ENCODE assay signal across 36 cellular contexts in the genomic region with DNA sequence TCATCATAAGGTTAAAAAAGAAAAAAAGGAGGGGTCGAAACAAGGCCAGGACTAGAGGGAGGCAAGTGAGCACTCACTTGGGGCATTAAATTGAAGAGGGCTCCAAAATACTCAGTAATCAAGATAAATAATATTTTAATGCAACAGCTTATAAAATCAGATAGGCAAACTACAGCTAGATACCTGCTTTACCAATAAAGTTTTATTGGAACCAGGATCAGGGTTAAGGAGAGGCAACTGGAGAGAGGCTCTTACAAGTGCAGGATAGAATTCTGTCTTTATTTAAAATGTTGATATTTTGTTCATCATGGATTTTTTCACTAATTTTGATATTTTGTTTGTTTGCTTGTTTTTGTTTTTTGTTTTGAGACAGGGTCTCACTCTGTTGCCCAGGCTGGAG. TPM values are rescaled to one million over a fixed set of nuclear protein-coding genes. Genes with fewer than 3 reads are reported as not detected.
DNase-seq lines count a peak whose midpoint lies in the region; ATAC-seq, FAIRE-seq and TF ChIP-seq lines count a peak whose summit lies in the region.
"Had no signal": no experiment of that assay in that cellular context is flagged by ENCODE, and none has a peak within 500 bp of the region (broad histone marks: within the 10 kb centered on the region; RNA-seq: fewer than 3 reads in every experiment).

No MANE protein-coding gene starts in this region.

- no peak for DNase-seq in GM12878 (ENCODE audit: low read depth, low spot score)
- no peak for DNase-seq in K562 (ENCODE audit: extremely low read depth in 1 of 4, low spot score in 3 of 4)
- DNase-seq in GM12891 (ENCODE audit: insufficient read length, low spot score), result no peak
- DNase-seq: 8988T; ACHN; AML-193; BE2C; Caco-2; Calu3; CD4-positive, alpha-beta memory T cell; CD4-positive, alpha-beta T cell; CD4-positive, CD25-positive, alpha-beta regulatory T cell; CD8-positive, alpha-beta memory T cell; CD8-positive, alpha-beta T cell; COR-L47; DMS 273 treated with DMSO at 0.1 percent for 48 hours; DMS153; DMS53; DMS79; DMS79 treated with DMSO at 0.1 percent for 48 hours; DND-41; EL had no signal

- no peaks in the 10 kb centered on the region for H3K9me3 Mint-ChIP-seq in stimulated activated memory B cell treated with anti-CD40 and anti-IgM and Interleukin-4, amounts not matched to agents 10 μg/mL and 1 μg/mL and 100 μg/mL, for 72 hours
- H3K9me3 Mint-ChIP-seq: CD14-positive monocyte; CD4-positive, alpha-beta memory T cell; CD4-positive, alpha-beta T cell; CD8-positive, alpha-beta memory T cell; CD8-positive, alpha-beta T cell had no signal

- H3K36me3 ChIP-seq in GM12878 (ENCODE audit: control insufficient read depth in 2 of 2, insufficient read depth in 2 of 2, low read length in 1 of 2) (no peaks in the 10 kb centered on the region), K562 (ENCODE audit: control insufficient read depth, insufficient read depth, low read length) (no peaks in the 10 kb centered on the region)
- H3K36me3 ChIP-seq: BE2C; BLaER1; BLaER1 treated with 17β-estradiol and CSF1 and Interleukin-3, amounts not matched to agents 10 nM and 100 nM had no signal

- ATAC-seq in GM12878, result no peak
- ATAC-seq in K562, result no peak
- ATAC-seq in stimulated activated memory B cell treated with anti-CD40 and anti-IgM and Interleukin-4, amounts not matched to agents 10 μg/mL and 1 μg/mL and 100 μg/mL, for 72 hours, result no peak
- no peak for ATAC-seq in GM21381 (IDR thresholded peaks at IDR 0.05; ENCODE audit: unreplicated experiment)
- ATAC-seq: A549; CD8-positive, alpha-beta T cell had no signal

- TF ChIP-seq CTCF in GM12878 (IDR thresholded peaks at IDR 0.05 in 2 of 3, conservative IDR thresholded peaks at IDR 0.05 in 1 of 3; ENCODE audit: control insufficient read depth in 2 of 3, extremely low read depth in 1 of 3, insufficient read depth in 1 of 3, low read depth in 3 of 3, low read length in 3 of 3) (no peak), K562 (IDR thresholded peaks at IDR 0.05 in 2 of 3, conservative IDR thresholded peaks at IDR 0.05 in 1 of 3; ENCODE audit: insufficient read depth in 2 of 3, low read depth in 1 of 3, low read length in 3 of 3) (no peak)

- FAIRE-seq in GM12878 (lab: Jason Lieb, UNC), result no peak
- no peak for FAIRE-seq in K562 (lab: Jason Lieb, UNC)
- FAIRE-seq in islet of Langerhans (lab: Jason Lieb, UNC), result peak; percentile 49
- no peak for FAIRE-seq in GM12891 (lab: Jason Lieb, UNC)
- FAIRE-seq: A204.1, A549, D721Med had no signal

- H3K27ac ChIP-seq in GM12878 (ENCODE audit: control insufficient read depth, insufficient read depth), result no peak overlapping the region
- H3K27ac ChIP-seq in K562 (ENCODE audit: extremely low read depth, low read depth, low read length), result no peak overlapping the region
- H3K27ac ChIP-seq: 22Rv1; A549; BLaER1; BLaER1 treated with 17β-estradiol and CSF1 and Interleukin-3, amounts not matched to agents 10 nM and 100 nM; C4-2B had no signal

- H3K4me1 ChIP-seq in GM12878 (ENCODE audit: control insufficient read depth, insufficient read depth, low read length) (no peaks in the 10 kb centered on the region), K562 (replicated peaks in 1 of 2; ENCODE audit: control insufficient read depth in 2 of 2, insufficient read depth in 2 of 2, low read length in 2 of 2) (no peaks in the 10 kb centered on the region)
- H3K4me1 ChIP-seq: A549; BE2C; BLaER1; BLaER1 treated with 17β-estradiol and CSF1 and Interleukin-3, amounts not matched to agents 10 nM and 100 nM had no signal

- WGBS in GM12878 (ENCODE audit: insufficient coverage, insufficient replicate concordance, low lambda C conversion rate, missing lambda C conversion rate), result 59% methylated on average over 1 of the region's 1 CpG
- 0% methylated on average over 1 of the region's 1 CpG for WGBS in K562 (ENCODE audit: insufficient coverage, low coverage, missing lambda C conversion rate)

- H3K4me2 ChIP-seq in GM12878 (ENCODE audit: control insufficient read depth, insufficient read depth) (no peak overlapping the region), K562 (ENCODE audit: insufficient read depth, low read length) (no peak overlapping the region)
- H3K4me2 ChIP-seq: A549; BLaER1; BLaER1 treated with 17β-estradiol and CSF1 and Interleukin-3, amounts not matched to agents 10 nM and 100 nM had no signal

- H3K27ac Mint-ChIP-seq in stimulated activated memory B cell treated with anti-CD40 and anti-IgM and Interleukin-4, amounts not matched to agents 10 μg/mL and 1 μg/mL and 100 μg/mL, for 72 hours, result no peak overlapping the region
- H3K27ac Mint-ChIP-seq: B cell; CD14-positive monocyte; CD4-positive, alpha-beta memory T cell; CD4-positive, alpha-beta T cell; CD4-positive, CD25-positive, alpha-beta regulatory T cell; CD8-positive, alpha-beta memory T cell; CD8-positive, alpha-beta T cell had no signal

- peaks cover 9% of the 10 kb centered on the region for H3K27me3 Mint-ChIP-seq in stimulated activated memory B cell treated with anti-CD40 and anti-IgM and Interleukin-4, amounts not matched to agents 10 μg/mL and 1 μg/mL and 100 μg/mL, for 72 hours

- no peak for TF ChIP-seq RAD21 in GM12878 (IDR thresholded peaks at IDR 0.05; ENCODE audit: insufficient read depth, low read depth, low read length)
- TF ChIP-seq RAD21 in K562 (CRISPR knock-in tag; conservative IDR thresholded peaks at IDR 0.05 in 1 of 2, IDR thresholded peaks at IDR 0.05 in 1 of 2), result no peak

- H3K4me3 Mint-ChIP-seq in stimulated activated memory B cell treated with anti-CD40 and anti-IgM and Interleukin-4, amounts not matched to agents 10 μg/mL and 1 μg/mL and 100 μg/mL, for 72 hours, result no peak overlapping the region
- H3K4me3 Mint-ChIP-seq: B cell; CD4-positive, alpha-beta memory T cell; CD4-positive, alpha-beta T cell; CD8-positive, alpha-beta memory T cell; CD8-positive, alpha-beta T cell had no signal

- POLR2A ChIA-PET in GM12878 (lab: Charles Lee), result no interaction called here
- POLR2A ChIA-PET in K562 (lab: Yijun Ruan, JAX), result no interaction called here

- H3K27me3 ChIP-seq in GM12878 (replicated peaks in 1 of 2; ENCODE audit: control insufficient read depth in 2 of 2, insufficient read depth in 2 of 2, low read length in 1 of 2), result peaks cover 0 to 7% of the 10 kb centered on the region in 2 experiments
- H3K27me3 ChIP-seq in K562 (ENCODE audit: control insufficient read depth in 2 of 2, insufficient read depth in 2 of 2, low read length in 2 of 2), result peaks cover 5 to 8% of the 10 kb centered on the region in 2 experiments; a peak in 4 of 5 replicates
- H3K27me3 ChIP-seq: BLaER1; BLaER1 treated with 17β-estradiol and CSF1 and Interleukin-3, amounts not matched to agents 10 nM and 100 nM had no signal

- H3K79me2 ChIP-seq in GM12878 (ENCODE audit: control insufficient read depth, insufficient read depth, low read length) (no peaks in the 10 kb centered on the region), K562 (ENCODE audit: control insufficient read depth, insufficient read depth, low read length) (no peaks in the 10 kb centered on the region)

- intact Hi-C loops in GM12878 (cut with micrococcal nuclease; ENCODE audit: unreplicated experiment), result no loop called here
- intact Hi-C loops in K562 (cut with micrococcal nuclease), result no loop called here

- RAD21 ChIA-PET in GM12878 (lab: Charles Lee; ENCODE audit: unreplicated experiment), result interaction anchor here (1.7 kb wide), 1 partner anchor 13 kb away, joined by 3 read pairs; no protein-coding TSS in a partner anchor

- SMC1A ChIA-PET in GM12878 (lab: Charles Lee; ENCODE audit: uncharacterized antibody, unreplicated experiment), result interaction anchor here (0.6 kb wide), 2 partner anchors 40 to 86 kb away, joined by 3 read pairs; no protein-coding TSS in a partner anchor

- no peaks in the 10 kb centered on the region for H4K20me1 ChIP-seq in GM12878 (ENCODE audit: control insufficient read depth, insufficient read depth)
- no peaks in the 10 kb centered on the region for H4K20me1 ChIP-seq in K562 (replicated peaks; ENCODE audit: control insufficient read depth, insufficient read depth, low read length)
- H4K20me1 ChIP-seq: BLaER1; BLaER1 treated with 17β-estradiol and CSF1 and Interleukin-3, amounts not matched to agents 10 nM and 100 nM had no signal

- H3K4me3 ChIP-seq in GM12878 (no peak overlapping the region), K562 (no peak overlapping the region)
- H3K4me3 ChIP-seq: A549; BLaER1; BLaER1 treated with 17β-estradiol and CSF1 and Interleukin-3, amounts not matched to agents 10 nM and 100 nM had no signal

- H2AFZ ChIP-seq in GM12878 (ENCODE audit: control insufficient read depth, low read depth, low read length) (no peak overlapping the region), K562 (ENCODE audit: low read depth, low read length) (no peak overlapping the region)

- no peaks in the 10 kb centered on the region for H3K4me1 Mint-ChIP-seq in stimulated activated memory B cell treated with anti-CD40 and anti-IgM and Interleukin-4, amounts not matched to agents 10 μg/mL and 1 μg/mL and 100 μg/mL, for 72 hours
- H3K4me1 Mint-ChIP-seq: B cell; CD14-positive monocyte; CD4-positive, alpha-beta memory T cell; CD4-positive, CD25-positive, alpha-beta regulatory T cell; CD8-positive, alpha-beta memory T cell had no signal

- TF ChIP-seq EP300 in GM12878 (IDR thresholded peaks at IDR 0.05; ENCODE audit: borderline replicate concordance in 1 of 2, control insufficient read depth in 1 of 2, low read depth in 2 of 2, low read length in 2 of 2), result no peak
- TF ChIP-seq EP300 in K562 (IDR thresholded peaks at IDR 0.05; ENCODE audit: low read length), result no peak

- no peaks in the 10 kb centered on the region for H3K36me3 Mint-ChIP-seq in stimulated activated memory B cell treated with anti-CD40 and anti-IgM and Interleukin-4, amounts not matched to agents 10 μg/mL and 1 μg/mL and 100 μg/mL, for 72 hours
- H3K36me3 Mint-ChIP-seq: CD14-positive monocyte; CD4-positive, alpha-beta memory T cell; CD4-positive, CD25-positive, alpha-beta regulatory T cell; CD8-positive, alpha-beta memory T cell; CD8-positive, alpha-beta T cell had no signal

- H3K9me3 ChIP-seq in GM12878 (replicated peaks; ENCODE audit: control insufficient read depth, insufficient read depth, low read length) (no peaks in the 10 kb centered on the region), K562 (replicated peaks; ENCODE audit: control insufficient read depth, insufficient read depth, low read depth, low read length) (no peaks in the 10 kb centered on the region)
- H3K9me3 ChIP-seq: A549; BE2C; BLaER1; BLaER1 treated with 17β-estradiol and CSF1 and Interleukin-3, amounts not matched to agents 10 nM and 100 nM; Caco-2 had no signal

- no peak for TF ChIP-seq POLR2A in GM12878 (IDR thresholded peaks at IDR 0.05; ENCODE audit: low read depth, low read length)
- no peak for TF ChIP-seq POLR2A in K562 (conservative IDR thresholded peaks at IDR 0.05)
- TF ChIP-seq POLR2A in GM12891 (IDR thresholded peaks at IDR 0.05; ENCODE audit: low read depth, low read length), result no peak

- no peaks in the 10 kb centered on the region for H3K9me1 ChIP-seq in K562 (ENCODE audit: control insufficient read depth, insufficient read depth, low read length)

- BruUV-seq in GM12878 (replicated peaks; lab: Mats Ljungman, UMichigan) (no TSS peak), K562 (replicated peaks; lab: Mats Ljungman, UMichigan) (no TSS peak)

- CTCF ChIA-PET in GM12878 (lab: Yijun Ruan, JAX) (interaction anchor here (1.3 to 2.5 kb wide), 2 partner anchors 22 to 59 kb away, joined by 4 to 9 read pairs; no protein-coding TSS in a partner anchor), K562 (lab: Yijun Ruan, JAX; ENCODE audit: low intra/inter-chr PET ratio) (interaction anchor here (0.8 kb wide), 1 partner anchor 10 kb away, joined by 3 read pairs; no protein-coding TSS in a partner anchor)

- H3K9ac ChIP-seq in GM12878 (ENCODE audit: control insufficient read depth, insufficient read depth, low read length) (no peak overlapping the region), K562 (ENCODE audit: insufficient read depth in 1 of 2, low read depth in 2 of 2, low read length in 2 of 2) (no peak overlapping the region)
- H3K9ac ChIP-seq: BLaER1; BLaER1 treated with 17β-estradiol and CSF1 and Interleukin-3, amounts not matched to agents 10 nM and 100 nM had no signal

- in situ Hi-C loops in GM12878 (cut with MboI), result loop anchor here (5.0 kb wide), 1 partner anchor 69 kb away; no protein-coding TSS in a partner anchor
- in situ Hi-C loops in K562 (cut with MboI), result loop anchor here (5.0 kb wide), 1 partner anchor 74 kb away; no protein-coding TSS in a partner anchor

RNA-seq across cellular contexts. Expression of a gene that starts 30.3 kb away (rescaled TPM):
- 17.7 and 18.3 TPM in 2 replicates for total RNA-seq in GM12878 (2013; cell fraction: nucleolus; rRNA removed)
- 11.7 and 11.9 TPM in 2 replicates for total RNA-seq in GM12878 (2014; rRNA removed)
- 6.3 and 6.9 TPM in 2 replicates for total RNA-seq in GM12878 (2014; rRNA removed; fragmentation: Illumina TruSeq; extraction: Trizol)
- total RNA-seq in GM12878 (2021), result 11.8 TPM in 2 replicates
- polyA plus RNA-seq in GM12878 (2011; ENCODE audit: low read depth), result 0.76 TPM
- 4.9 and 6.8 TPM in 2 replicates for polyA plus RNA-seq in GM12878 (2011; rRNA removed)
- polyA plus RNA-seq in GM12878 (2011; cell fraction: cytosol; rRNA removed), result 2.0 and 2.1 TPM in 2 replicates
- polyA plus RNA-seq in GM12878 (2011; cell fraction: nucleus; rRNA removed), result 4.1 and 5.4 TPM in 2 replicates
- 2.4 and 4.8 TPM in 2 replicates for polyA plus RNA-seq in GM12878 (2012)
- polyA plus RNA-seq in GM12878 (2014; fragmentation: Illumina TruSeq; extraction: Trizol), result 6.7 and 7.8 TPM in 2 replicates
- polyA plus RNA-seq in GM12878 (2014; fragmentation: Nextera tagmentation; extraction: Ambion mirVana), result 1 to 10 TPM; 3.7 to 4.1 TPM
- 5.9 and 7.5 TPM in 2 replicates for polyA plus RNA-seq in GM12878 (2014; rRNA removed)
- 1 to 10 TPM; 3.3 to 5.6 TPM for polyA plus RNA-seq in GM12878 (2016; fragmentation: Nextera tagmentation; extraction: Ambion mirVana)
- 4.6 and 4.9 TPM in 2 replicates for polyA minus RNA-seq in GM12878 (2011; rRNA and poly(A)+ RNA removed)
- polyA minus RNA-seq in GM12878 (2011; cell fraction: cytosol; rRNA and poly(A)+ RNA removed), result 3.6 and 4.1 TPM in 2 replicates
- polyA minus RNA-seq in GM12878 (2011; cell fraction: nucleus; rRNA and poly(A)+ RNA removed), result 7.7 and 13.3 TPM in 2 replicates
- 3.0 and 12.0 TPM in 2 replicates for total RNA-seq in K562 (2011; cell fraction: chromatin; rRNA removed; ENCODE audit: low replicate concordance)
- 3.2 and 4.1 TPM in 2 replicates for total RNA-seq in K562 (2011; cell fraction: nucleolus; rRNA removed)
- total RNA-seq in K562 (2011; cell fraction: nucleoplasm; rRNA removed), result 7.8 and 14.4 TPM in 2 replicates
- 10.7 and 13.8 TPM in 2 replicates for total RNA-seq in K562 (2014; rRNA removed)
- 5.5 and 6.0 TPM in 2 replicates for total RNA-seq in K562 (2014; rRNA removed; fragmentation: Illumina TruSeq; extraction: Trizol)
- 5.4 and 6.7 TPM in 2 replicates for total RNA-seq in K562 (2015; rRNA removed; fragmentation: Illumina TruSeq; extraction: Trizol)
- total RNA-seq in K562 (2021), result 10.6 and 11.1 TPM in 2 replicates
- polyA plus RNA-seq in K562 (2011; rRNA removed), result 3.7 and 4.2 TPM in 2 replicates
- 1.4 and 2.0 TPM in 2 replicates for polyA plus RNA-seq in K562 (2011; cell fraction: cytosol; rRNA removed)
- 3.7 and 4.1 TPM in 2 replicates for polyA plus RNA-seq in K562 (2011; cell fraction: nucleus; rRNA removed)
- polyA plus RNA-seq in K562 (2012), result 4.9 and 5.4 TPM in 2 replicates
- polyA plus RNA-seq in K562 (2014; fragmentation: Illumina TruSeq; extraction: Trizol), result 4.7 and 5.6 TPM in 2 replicates
- 1 to 10 TPM; 3.2 to 4.2 TPM for polyA plus RNA-seq in K562 (2014; fragmentation: Nextera tagmentation; extraction: Ambion mirVana)
- 3.9 and 4.7 TPM in 2 replicates for polyA plus RNA-seq in K562 (2014; rRNA removed)
- 5.7 and 8.2 TPM in 2 replicates for polyA minus RNA-seq in K562 (2011; rRNA and poly(A)+ RNA removed)
- polyA minus RNA-seq in K562 (2011; cell fraction: cytosol; rRNA and poly(A)+ RNA removed), result 5.3 and 5.8 TPM in 2 replicates
- polyA minus RNA-seq in K562 (2011; cell fraction: nucleus; rRNA and poly(A)+ RNA removed), result 6.5 and 12.2 TPM in 2 replicates
- polyA plus RNA-seq in GM12891 (2012; ENCODE audit: low read depth, missing spikeins), result 2.4 TPM

RNA-seq across cellular contexts. Expression of a gene that starts 40.6 kb away (rescaled TPM):
- 53.8 and 54.8 TPM in 2 replicates for total RNA-seq in GM12878 (2013; cell fraction: nucleolus; rRNA removed)
- total RNA-seq in GM12878 (2014; rRNA removed) (19.7 and 20.3 TPM in 2 replicates), GM12878 (2014; rRNA removed; fragmentation: Illumina TruSeq; extraction: Trizol) (10.8 and 11.9 TPM in 2 replicates), GM12878 (2021) (21.0 and 21.7 TPM in 2 replicates), K562 (2014; rRNA removed) (not detected in 2 replicates), K562 (2014; rRNA removed; fragmentation: Illumina TruSeq; extraction: Trizol) (not detected in 2 replicates), K562 (2015; rRNA removed; fragmentation: Illumina TruSeq; extraction: Trizol) (not detected in 2 replicates), K562 (2021) (0.07 TPM in 1 of 2 replicates, not detected in the other)
- 1.5 TPM for polyA plus RNA-seq in GM12878 (2011; ENCODE audit: low read depth)
- polyA plus RNA-seq in GM12878 (2011; rRNA removed) (3.2 and 7.3 TPM in 2 replicates), GM12878 (2014; fragmentation: Illumina TruSeq; extraction: Trizol) (4.9 and 11.8 TPM in 2 replicates), GM12878 (2014; fragmentation: Nextera tagmentation; extraction: Ambion mirVana) (under 1 TPM; 0.10 to 0.15 TPM), GM12878 (2014; rRNA removed) (15.4 and 18.7 TPM in 2 replicates), GM12878 (2016; fragmentation: Nextera tagmentation; extraction: Ambion mirVana) (1 to 10 TPM; 3.1 to 3.7 TPM), K562 (2011; rRNA removed) (not detected in 2 replicates), K562 (2014; fragmentation: Illumina TruSeq; extraction: Trizol) (not detected in 2 replicates), K562 (2014; fragmentation: Nextera tagmentation; extraction: Ambion mirVana) (not detected), K562 (2014; rRNA removed) (not detected in 2 replicates)
- polyA plus RNA-seq in GM12878 (2011; cell fraction: cytosol; rRNA removed), result 7.9 and 9.5 TPM in 2 replicates
- 18.4 and 19.2 TPM in 2 replicates for polyA plus RNA-seq in GM12878 (2011; cell fraction: nucleus; rRNA removed)
- polyA plus RNA-seq in GM12878 (2012), result 4.3 and 4.8 TPM in 2 replicates
- polyA minus RNA-seq in GM12878 (2011; rRNA and poly(A)+ RNA removed), result 5.3 and 9.1 TPM in 2 replicates
- polyA minus RNA-seq in GM12878 (2011; cell fraction: cytosol; rRNA and poly(A)+ RNA removed), result 3.5 and 5.5 TPM in 2 replicates
- 8.6 and 15.8 TPM in 2 replicates for polyA minus RNA-seq in GM12878 (2011; cell fraction: nucleus; rRNA and poly(A)+ RNA removed)
- total RNA-seq in K562 (2011; cell fraction: chromatin; rRNA removed; ENCODE audit: low replicate concordance), result not detected in 2 replicates
- total RNA-seq in K562 (2011; cell fraction: nucleolus; rRNA removed), result not detected in 2 replicates
- total RNA-seq in K562 (2011; cell fraction: nucleoplasm; rRNA removed), result not detected in 2 replicates
- polyA plus RNA-seq in K562 (2011; cell fraction: cytosol; rRNA removed), result 0.09 and 0.13 TPM in 2 replicates
- polyA plus RNA-seq in K562 (2011; cell fraction: nucleus; rRNA removed), result not detected in 2 replicates
- 0.10 and 0.29 TPM in 2 replicates for polyA plus RNA-seq in K562 (2012)
- not detected in 2 replicates for polyA minus RNA-seq in K562 (2011; rRNA and poly(A)+ RNA removed)
- polyA minus RNA-seq in K562 (2011; cell fraction: cytosol; rRNA and poly(A)+ RNA removed), result not detected in 2 replicates
- polyA minus RNA-seq in K562 (2011; cell fraction: nucleus; rRNA and poly(A)+ RNA removed), result not detected in 2 replicates
- 11.4 TPM for polyA plus RNA-seq in GM12891 (2012; ENCODE audit: low read depth, missing spikeins)
- total RNA-seq: A673; CD4-positive, CD25-positive, alpha-beta regulatory T cell had no signal
- polyA plus RNA-seq: BJ; CD14-positive monocyte; CD4-positive, CD25-positive, alpha-beta regulatory T cell; CD8-positive, alpha-beta memory T cell had no signal

RNA-seq across cellular contexts. Expression of a gene that starts 42.1 kb away (rescaled TPM):
- total RNA-seq in GM12878 (2013; cell fraction: nucleolus; rRNA removed), result 5.8 and 6.6 TPM in 2 replicates
- total RNA-seq in GM12878 (2014; rRNA removed) (2.4 and 2.7 TPM in 2 replicates), GM12878 (2014; rRNA removed; fragmentation: Illumina TruSeq; extraction: Trizol) (2.5 and 3.4 TPM in 2 replicates), GM12878 (2021) (2.7 and 3.1 TPM in 2 replicates), K562 (2014; rRNA removed) (0.73 and 1.3 TPM in 2 replicates), K562 (2014; rRNA removed; fragmentation: Illumina TruSeq; extraction: Trizol) (1.4 and 1.5 TPM in 2 replicates), K562 (2015; rRNA removed; fragmentation: Illumina TruSeq; extraction: Trizol) (1.4 and 1.6 TPM in 2 replicates), K562 (2021) (1.1 and 1.2 TPM in 2 replicates)
- polyA plus RNA-seq in GM12878 (2011; ENCODE audit: low read depth), result 1.1 TPM
- polyA plus RNA-seq in GM12878 (2011; rRNA removed) (2.7 and 3.7 TPM in 2 replicates), GM12878 (2014; fragmentation: Illumina TruSeq; extraction: Trizol) (3.3 and 3.6 TPM in 2 replicates), GM12878 (2014; fragmentation: Nextera tagmentation; extraction: Ambion mirVana) (1 to 10 TPM in 1 of 2 experiments, under 1 TPM in 1; 0.58 to 1.2 TPM), GM12878 (2014; rRNA removed) (1.4 TPM in 2 replicates), GM12878 (2016; fragmentation: Nextera tagmentation; extraction: Ambion mirVana) (under 1 TPM; 0.64 to 0.72 TPM), K562 (2011; rRNA removed) (1.0 and 1.2 TPM in 2 replicates), K562 (2014; fragmentation: Illumina TruSeq; extraction: Trizol) (0.96 and 1.5 TPM in 2 replicates), K562 (2014; fragmentation: Nextera tagmentation; extraction: Ambion mirVana) (under 1 TPM; 0.52 to 0.69 TPM), K562 (2014; rRNA removed) (0.91 and 1.1 TPM in 2 replicates)
- 0.84 and 0.94 TPM in 2 replicates for polyA plus RNA-seq in GM12878 (2011; cell fraction: cytosol; rRNA removed)
- 3.7 and 4.6 TPM in 2 replicates for polyA plus RNA-seq in GM12878 (2011; cell fraction: nucleus; rRNA removed)
- 1.1 and 2.9 TPM in 2 replicates for polyA plus RNA-seq in GM12878 (2012)
- polyA minus RNA-seq in GM12878 (2011; rRNA and poly(A)+ RNA removed), result 1.8 and 2.5 TPM in 2 replicates
- 0.53 and 0.73 TPM in 2 replicates for polyA minus RNA-seq in GM12878 (2011; cell fraction: cytosol; rRNA and poly(A)+ RNA removed)
- polyA minus RNA-seq in GM12878 (2011; cell fraction: nucleus; rRNA and poly(A)+ RNA removed), result 2.5 and 4.2 TPM in 2 replicates
- total RNA-seq in K562 (2011; cell fraction: chromatin; rRNA removed; ENCODE audit: low replicate concordance), result 1.4 and 5.9 TPM in 2 replicates
- total RNA-seq in K562 (2011; cell fraction: nucleolus; rRNA removed), result 0.67 and 1.2 TPM in 2 replicates
- 3.4 and 9.5 TPM in 2 replicates for total RNA-seq in K562 (2011; cell fraction: nucleoplasm; rRNA removed)
- polyA plus RNA-seq in K562 (2011; cell fraction: cytosol; rRNA removed), result 0.19 and 0.86 TPM in 2 replicates
- 2.3 and 4.8 TPM in 2 replicates for polyA plus RNA-seq in K562 (2011; cell fraction: nucleus; rRNA removed)
- 1.1 and 2.3 TPM in 2 replicates for polyA plus RNA-seq in K562 (2012)
- 1.4 and 2.2 TPM in 2 replicates for polyA minus RNA-seq in K562 (2011; rRNA and poly(A)+ RNA removed)
- polyA minus RNA-seq in K562 (2011; cell fraction: cytosol; rRNA and poly(A)+ RNA removed), result 0.57 and 0.64 TPM in 2 replicates
- 1.3 and 3.1 TPM in 2 replicates for polyA minus RNA-seq in K562 (2011; cell fraction: nucleus; rRNA and poly(A)+ RNA removed)
- 0.82 TPM for polyA plus RNA-seq in GM12891 (2012; ENCODE audit: low read depth, missing spikeins)

Comparison
In these comparisons a context has a peak if more than half of its experiments do, and no peak if none do; other contexts are left out.
1. RNA of a gene that starts 40.6 kb away (total RNA-seq): 10.8 to 54.8 TPM in GM12878; 0.07 TPM in K562; every median in the first group is over 4 times any median in the second.